27 cellular contexts compared by ENCODE assay signal in genomic region chr5:76425940-76426339, GRCh38. TPM values are rescaled to one million over a fixed set of nuclear protein-coding genes. Genes with fewer than 3 reads are reported as not detected.
DNase-seq lines count a peak whose midpoint lies in the region; ATAC-seq and TF ChIP-seq lines count a peak whose summit lies in the region.
"Had no signal": no experiment of that assay in that cellular context is flagged by ENCODE, and none has a peak within 500 bp of the region (broad histone marks: within the 10 kb centered on the region; RNA-seq: fewer than 3 reads in every experiment).

No MANE protein-coding gene starts in this region.

- H3K36me3 Mint-ChIP-seq in CD8-positive, alpha-beta memory T cell = peaks cover 0 to 33% (median 2%) of the 10 kb centered on the region in 3 donors
- no peaks in the 10 kb centered on the region for H3K36me3 Mint-ChIP-seq in stimulated activated memory B cell treated with anti-CD40 and anti-IgM and Interleukin-4, amounts not matched to agents 10 μg/mL and 1 μg/mL and 100 μg/mL, for 72 hours

- H2AFZ ChIP-seq in neuron (ENCODE audit: low read depth, low read length) = no peak overlapping the region

- H3K4me1 Mint-ChIP-seq in CD8-positive, alpha-beta memory T cell = peaks cover 75 to 87% (median 87%) of the 10 kb centered on the region in 3 donors
- no peaks in the 10 kb centered on the region for H3K4me1 Mint-ChIP-seq in stimulated activated memory B cell treated with anti-CD40 and anti-IgM and Interleukin-4, amounts not matched to agents 10 μg/mL and 1 μg/mL and 100 μg/mL, for 72 hours

- no peak for TF ChIP-seq EP300 in upper lobe of left lung (IDR thresholded peaks at IDR 0.05)

- no peak for DNase-seq in CD8-positive, alpha-beta memory T cell
- DNase-seq in fibroblast of peridontal ligament (ENCODE audit: extremely low read depth) (peak; percentile 7), OCI-M1 (lab: John Stamatoyannopoulos, UW) (no peak), WERI-Rb-1 (no peak), upper lobe of left lung (no peak)
- DNase-seq: ACHN; activated CD4-positive, alpha-beta T cell treated with anti-CD3 and anti-CD28 coated beads for 36 hours; activated gamma-delta T cell; activated naive CD8-positive, alpha-beta T cell treated with anti-CD3 and anti-CD28 coated beads, Interleukin-2, amount 50 U/mL, for 24 hours; activated T-cell treated with anti-CD3 and anti-CD28 coated beads, Interleukin-2, amount 50 U/mL, for 1 hour; brain microvascular endothelial cell; effector memory CD4-positive, alpha-beta T cell; gastrocnemius medialis; KBM-7; NCI-H1436; NCI-H2107; NCI-H510A; spleen; stimulated activated CD4-positive, alpha-beta T cell treated with anti-CD3 and anti-CD28 coated beads, Interleukin-4, amount 100 ng/mL, for 1 hour; stimulated activated naive CD4-positive, alpha-beta T cell; testis had no signal

- H3K27ac Mint-ChIP-seq in CD8-positive, alpha-beta memory T cell = peak overlapping the region in 5 of 8 donors; percentile 41 to 81 (median 54)
- no peak overlapping the region for H3K27ac Mint-ChIP-seq in stimulated activated memory B cell treated with anti-CD40 and anti-IgM and Interleukin-4, amounts not matched to agents 10 μg/mL and 1 μg/mL and 100 μg/mL, for 72 hours
- H3K27ac Mint-ChIP-seq: activated CD4-positive, alpha-beta T cell treated with anti-CD3 and anti-CD28 coated beads for 36 hours; activated naive CD8-positive, alpha-beta T cell treated with anti-CD3 and anti-CD28 coated beads, Interleukin-2, amount 50 U/mL, for 24 hours; T-helper 1 cell treated with Interleukin-12 subunit alpha and Interleukin-12 subunit beta and Interleukin-4 antibody, amounts not matched to agents 30 μg/mL and 1 μg/mL, for 36 hours had no signal

- ATAC-seq in SK-N-SH treated with all-trans-retinoic acid at 6 μM for 48 hours (peak; percentile 58; the same call in 2 of the 3 replicates), upper lobe of left lung (ENCODE audit: low FRiP score in 2 of 2) (no peak)
- no peak for ATAC-seq in stimulated activated memory B cell treated with anti-CD40 and anti-IgM and Interleukin-4, amounts not matched to agents 10 μg/mL and 1 μg/mL and 100 μg/mL, for 72 hours
- ATAC-seq: activated CD4-positive, alpha-beta T cell treated with anti-CD3 and anti-CD28 coated beads for 36 hours; activated naive CD8-positive, alpha-beta T cell treated with anti-CD3 and anti-CD28 coated beads, Interleukin-2, amount 50 U/mL, for 24 hours; gastrocnemius medialis had no signal

- 61 to 62% methylated on average over 4 to 6 of the region's 6 CpGs for WGBS in upper lobe of left lung, 2 donors

- no peaks in the 10 kb centered on the region for H3K36me3 ChIP-seq in CD8-positive, alpha-beta memory T cell (ENCODE audit: insufficient read depth, low read length)
- H3K36me3 ChIP-seq in neuron (ENCODE audit: insufficient read depth, low read length) = no peaks in the 10 kb centered on the region
- no peaks in the 10 kb centered on the region for H3K36me3 ChIP-seq in WERI-Rb-1
- H3K36me3 ChIP-seq in upper lobe of left lung = no peaks in the 10 kb centered on the region
- H3K36me3 ChIP-seq: brain microvascular endothelial cell, esophagus muscularis mucosa, gastrocnemius medialis, SJCRH30, spleen had no signal

- TF ChIP-seq CTCF in WERI-Rb-1 (IDR thresholded peaks at IDR 0.05; ENCODE audit: low read depth, low read length) (no peak), upper lobe of left lung (IDR thresholded peaks at IDR 0.05) (no peak)

- no peaks in the 10 kb centered on the region for H3K9me3 Mint-ChIP-seq in CD8-positive, alpha-beta memory T cell
- H3K9me3 Mint-ChIP-seq in stimulated activated memory B cell treated with anti-CD40 and anti-IgM and Interleukin-4, amounts not matched to agents 10 μg/mL and 1 μg/mL and 100 μg/mL, for 72 hours = no peaks in the 10 kb centered on the region
- H3K9me3 Mint-ChIP-seq: activated naive CD8-positive, alpha-beta T cell treated with anti-CD3 and anti-CD28 coated beads, Interleukin-2, amount 50 U/mL, for 24 hours; T-helper 1 cell treated with Interleukin-12 subunit alpha and Interleukin-12 subunit beta and Interleukin-4 antibody, amounts not matched to agents 30 μg/mL and 1 μg/mL, for 36 hours had no signal

- POLR2A ChIA-PET in CD8-positive, alpha-beta memory T cell (lab: Charles Lee) = no interaction called here

- no peak overlapping the region for H3K4me3 Mint-ChIP-seq in CD8-positive, alpha-beta memory T cell
- no peak overlapping the region for H3K4me3 Mint-ChIP-seq in stimulated activated memory B cell treated with anti-CD40 and anti-IgM and Interleukin-4, amounts not matched to agents 10 μg/mL and 1 μg/mL and 100 μg/mL, for 72 hours
- H3K4me3 Mint-ChIP-seq: activated CD4-positive, alpha-beta T cell treated with anti-CD3 and anti-CD28 coated beads for 36 hours; activated naive CD8-positive, alpha-beta T cell treated with anti-CD3 and anti-CD28 coated beads, Interleukin-2, amount 50 U/mL, for 24 hours; T-helper 1 cell treated with Interleukin-12 subunit alpha and Interleukin-12 subunit beta and Interleukin-4 antibody, amounts not matched to agents 30 μg/mL and 1 μg/mL, for 36 hours had no signal

- no peaks in the 10 kb centered on the region for H3K27me3 ChIP-seq in CD8-positive, alpha-beta memory T cell (ENCODE audit: insufficient read depth, low read length, poor library complexity, severe bottlenecking)
- no peaks in the 10 kb centered on the region for H3K27me3 ChIP-seq in neuron (ENCODE audit: insufficient read depth, low read length)
- H3K27me3 ChIP-seq in WERI-Rb-1 (ENCODE audit: insufficient read depth, low read depth, severe bottlenecking) = no peaks in the 10 kb centered on the region
- H3K27me3 ChIP-seq in upper lobe of left lung = no peaks in the 10 kb centered on the region
- H3K27me3 ChIP-seq: brain microvascular endothelial cell, esophagus muscularis mucosa, gastrocnemius medialis, spleen, testis had no signal

- no peak overlapping the region for H3K4me3 ChIP-seq in CD8-positive, alpha-beta memory T cell (ENCODE audit: low read length)
- H3K4me3 ChIP-seq in neuron (ENCODE audit: low read length) (peak overlapping the region; percentile 26), WERI-Rb-1 (ENCODE audit: low read depth, low read length) (no peak overlapping the region), upper lobe of left lung (no peak overlapping the region)
- H3K4me3 ChIP-seq: esophagus muscularis mucosa, gastrocnemius medialis, SJCRH30, spleen, testis had no signal

- TF ChIP-seq POLR2A in upper lobe of left lung (IDR thresholded peaks at IDR 0.05) = no peak

- H3K9me3 ChIP-seq in CD8-positive, alpha-beta memory T cell (ENCODE audit: low read length) = no peaks in the 10 kb centered on the region
- H3K9me3 ChIP-seq in neuron (ENCODE audit: low read length) (no peaks in the 10 kb centered on the region), WERI-Rb-1 (ENCODE audit: severe bottlenecking) (no peaks in the 10 kb centered on the region), upper lobe of left lung (no peaks in the 10 kb centered on the region)
- H3K9me3 ChIP-seq: esophagus muscularis mucosa, gastrocnemius medialis, SJCRH30, spleen, testis had no signal

- H3K27ac ChIP-seq in CD8-positive, alpha-beta memory T cell (ENCODE audit: low read depth, low read length) = no peak overlapping the region
- H3K27ac ChIP-seq in WERI-Rb-1 (no peak overlapping the region), upper lobe of left lung (no peak overlapping the region)
- H3K27ac ChIP-seq: brain microvascular endothelial cell, esophagus muscularis mucosa, gastrocnemius medialis, SJCRH30, spleen, testis had no signal

- CTCF ChIA-PET in CD8-positive, alpha-beta memory T cell (lab: Charles Lee) = no interaction called here

- no peaks in the 10 kb centered on the region for H3K27me3 Mint-ChIP-seq in CD8-positive, alpha-beta memory T cell
- H3K27me3 Mint-ChIP-seq in stimulated activated memory B cell treated with anti-CD40 and anti-IgM and Interleukin-4, amounts not matched to agents 10 μg/mL and 1 μg/mL and 100 μg/mL, for 72 hours = no peaks in the 10 kb centered on the region
- H3K27me3 Mint-ChIP-seq: activated CD4-positive, alpha-beta T cell treated with anti-CD3 and anti-CD28 coated beads for 36 hours; activated naive CD8-positive, alpha-beta T cell treated with anti-CD3 and anti-CD28 coated beads, Interleukin-2, amount 50 U/mL, for 24 hours had no signal

- H3K4me1 ChIP-seq in CD8-positive, alpha-beta memory T cell (ENCODE audit: insufficient read depth, low read length) = peaks cover 22% of the 10 kb centered on the region
- H3K4me1 ChIP-seq in neuron (ENCODE audit: insufficient read depth, low read length) = peaks cover 36% of the 10 kb centered on the region
- peaks cover 0 to 24% (median 11%) of the 10 kb centered on the region in 4 donors for H3K4me1 ChIP-seq in upper lobe of left lung
- H3K4me1 ChIP-seq: gastrocnemius medialis, testis had no signal

TF ChIP-seq in SK-N-SH treated with all-trans-retinoic acid at 6 μM for 48 hours, 23 proteins besides CTCF, POLR2A, EP300 and RAD21:
- TF ChIP-seq ZNF565 (CRISPR knock-in tag; conservative IDR thresholded peaks at IDR 0.05; ENCODE audit: low read depth) (no peak), CSRNP3 (CRISPR knock-in tag; IDR thresholded peaks at IDR 0.05) (no peak), PPARA (CRISPR knock-in tag; IDR thresholded peaks at IDR 0.05; ENCODE audit: borderline replicate concordance) (no peak), CSDC2 (CRISPR knock-in tag; IDR thresholded peaks at IDR 0.05) (no peak), TOX (CRISPR knock-in tag; IDR thresholded peaks at IDR 0.05; ENCODE audit: borderline replicate concordance) (no peak), BACH2 (CRISPR knock-in tag; IDR thresholded peaks at IDR 0.05; ENCODE audit: borderline replicate concordance) (no peak), SNAI2 (CRISPR knock-in tag; IDR thresholded peaks at IDR 0.05) (no peak), ISL1 (CRISPR knock-in tag; IDR thresholded peaks at IDR 0.05) (peak; percentile 17; the same call in 1 of the 2 replicates)

RNA-seq across cellular contexts. Expression of gene IQGAP2, which starts 22.9 kb away (rescaled TPM):
- 10 to 100 TPM; 51.4 to 62.5 TPM for total RNA-seq in CD8-positive, alpha-beta memory T cell
- 70.5 TPM for polyA plus RNA-seq in CD8-positive, alpha-beta memory T cell
- total RNA-seq in upper lobe of left lung = 10 to 100 TPM; 24.3 to 57.6 (median 28.9) TPM
